ENCODE assay signal across 8 cellular contexts in the genomic region with DNA sequence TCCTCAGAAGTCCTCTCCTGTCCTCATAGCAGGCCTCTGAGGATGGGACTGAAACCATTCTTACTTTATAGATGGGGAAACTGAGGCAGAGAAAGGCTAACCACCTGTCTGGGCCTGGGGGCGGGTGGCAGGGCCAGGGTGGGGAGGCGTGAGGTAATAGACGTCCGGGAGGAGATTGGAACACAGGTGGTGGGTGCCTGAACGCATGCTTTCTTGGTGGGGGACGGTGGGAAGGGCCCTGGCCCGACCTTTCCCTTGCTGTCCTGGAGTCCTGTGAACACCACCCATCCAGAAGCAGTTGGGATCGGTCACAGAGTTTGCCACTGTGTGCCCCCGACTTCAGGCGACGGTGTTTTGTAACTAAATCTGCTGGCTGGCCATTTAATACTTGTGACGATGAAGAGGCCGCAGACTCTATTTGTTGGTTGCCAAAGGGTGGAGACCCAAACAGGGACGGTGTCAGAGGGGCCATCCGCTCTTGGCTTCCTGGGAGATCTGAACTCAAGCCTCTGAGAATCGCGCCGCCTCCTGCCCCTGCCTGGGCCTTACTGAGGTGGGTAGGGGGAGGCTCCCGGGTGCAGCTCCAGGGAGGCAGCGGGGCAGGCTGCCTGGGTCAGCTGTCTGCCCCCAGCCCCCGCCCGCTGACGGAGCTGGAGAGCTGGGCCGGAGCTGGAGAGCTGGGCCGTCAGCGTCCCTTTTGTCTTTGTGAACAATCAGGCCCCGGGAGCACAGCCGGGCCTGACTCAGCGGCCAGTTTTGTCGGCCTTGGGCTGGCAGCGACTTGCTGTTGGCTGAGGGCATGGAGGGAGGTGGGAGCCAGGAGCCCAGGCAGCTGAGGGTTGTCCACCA. TPM values are rescaled to one million over a fixed set of nuclear protein-coding genes. Genes with fewer than 3 reads are reported as not detected.
DNase-seq lines count a peak whose midpoint lies in the region; ATAC-seq and TF ChIP-seq lines count a peak whose summit lies in the region.

No MANE protein-coding gene starts in this region.

- H3K9me3 ChIP-seq in right lobe of liver (no peaks in the 10 kb centered on the region), thymus (ENCODE audit: control insufficient read depth) (no peaks in the 10 kb centered on the region)

- TF ChIP-seq CTCF in right lobe of liver (IDR thresholded peaks at IDR 0.05), result no peak

- TF ChIP-seq POLR2A in right lobe of liver (IDR thresholded peaks at IDR 0.05), result no peak

- peak overlapping the region; percentile 95 for H3K27ac Mint-ChIP-seq in activated CD4-positive, alpha-beta T cell treated with anti-CD3 and anti-CD28 coated beads for 36 hours
- peak overlapping the region; percentile 49 for H3K27ac Mint-ChIP-seq in dendritic cell treated with granulocyte-macrophage colony-stimulating factor and Interleukin-4, amounts not matched to agents 40 ng/mL and 50 ng/mL, for 4 days

- no peak overlapping the region for H3K27ac ChIP-seq in right lobe of liver
- H3K27ac ChIP-seq in thymus (ENCODE audit: low read depth), result peak overlapping the region; percentile 19

- H3K27me3 Mint-ChIP-seq in activated CD4-positive, alpha-beta T cell treated with anti-CD3 and anti-CD28 coated beads for 36 hours, result no peaks in the 10 kb centered on the region
- peaks cover 2% of the 10 kb centered on the region for H3K27me3 Mint-ChIP-seq in dendritic cell treated with granulocyte-macrophage colony-stimulating factor and Interleukin-4, amounts not matched to agents 40 ng/mL and 50 ng/mL, for 4 days

- intact Hi-C loops in activated CD4-positive, alpha-beta T cell treated with anti-CD3 and anti-CD28 coated beads for 36 hours (cut with DNase I, micrococcal nuclease), result loop anchor here (5.0 to 10.0 kb wide), 4 partner anchors 102 to 1499 kb away; partner anchors contain the start of genes CASS4 (in 1 of the 2) and PMEPA1 (in 1 of the 2)
- intact Hi-C loops in dendritic cell treated with granulocyte-macrophage colony-stimulating factor and Interleukin-4, amounts not matched to agents 40 ng/mL and 50 ng/mL, for 4 days (cut with micrococcal nuclease), result no loop called here
- intact Hi-C loops in right lobe of liver (cut with DNase I), result no loop called here

- H3K4me3 Mint-ChIP-seq in activated CD4-positive, alpha-beta T cell treated with anti-CD3 and anti-CD28 coated beads for 36 hours, result no peak overlapping the region
- no peak overlapping the region for H3K4me3 Mint-ChIP-seq in dendritic cell treated with granulocyte-macrophage colony-stimulating factor and Interleukin-4, amounts not matched to agents 40 ng/mL and 50 ng/mL, for 4 days

- H3K36me3 Mint-ChIP-seq in activated CD4-positive, alpha-beta T cell treated with anti-CD3 and anti-CD28 coated beads for 36 hours (ENCODE audit: low read depth), result peaks cover 75% of the 10 kb centered on the region
- H3K36me3 Mint-ChIP-seq in dendritic cell treated with granulocyte-macrophage colony-stimulating factor and Interleukin-4, amounts not matched to agents 40 ng/mL and 50 ng/mL, for 4 days (ENCODE audit: low read depth), result peaks cover 73% of the 10 kb centered on the region

- H3K36me3 ChIP-seq in right lobe of liver, result no peaks in the 10 kb centered on the region
- H3K36me3 ChIP-seq in thymus (ENCODE audit: control insufficient read depth, insufficient read depth), result peaks cover 59% of the 10 kb centered on the region

- POLR2A ChIA-PET in activated CD4-positive, alpha-beta T cell treated with anti-CD3 and anti-CD28 coated beads for 36 hours (lab: Charles Lee), result no interaction called here

- no peak for DNase-seq in activated CD4-positive, alpha-beta T cell treated with anti-CD3 and anti-CD28 coated beads for 36 hours
- no peak for DNase-seq in activated CD4-positive, alpha-beta T cell treated with anti-CD3 and anti-CD28 coated beads for 48 hours
- DNase-seq in right lobe of liver (peak in 2 of 3 donors; percentile 43 to 56), NCI-H2081 (lab: John Stamatoyannopoulos, UW) (no peak), NCI-H526 treated with DMSO at 0.1 percent for 48 hours (lab: John Stamatoyannopoulos, UW) (no peak)

- H3K4me1 Mint-ChIP-seq in activated CD4-positive, alpha-beta T cell treated with anti-CD3 and anti-CD28 coated beads for 36 hours, result peaks cover 72% of the 10 kb centered on the region
- H3K4me1 Mint-ChIP-seq in dendritic cell treated with granulocyte-macrophage colony-stimulating factor and Interleukin-4, amounts not matched to agents 40 ng/mL and 50 ng/mL, for 4 days (ENCODE audit: low read depth), result peaks cover 91% of the 10 kb centered on the region

- H3K27me3 ChIP-seq in right lobe of liver (no peaks in the 10 kb centered on the region), thymus (ENCODE audit: control insufficient read depth, insufficient read depth) (no peaks in the 10 kb centered on the region)

- H3K9me3 Mint-ChIP-seq in activated CD4-positive, alpha-beta T cell treated with anti-CD3 and anti-CD28 coated beads for 36 hours (ENCODE audit: low read depth), result no peaks in the 10 kb centered on the region
- H3K9me3 Mint-ChIP-seq in dendritic cell treated with granulocyte-macrophage colony-stimulating factor and Interleukin-4, amounts not matched to agents 40 ng/mL and 50 ng/mL, for 4 days, result no peaks in the 10 kb centered on the region

- WGBS in right lobe of liver (ENCODE audit: insufficient coverage, low coverage, low lambda C conversion rate, missing lambda C conversion rate), result 76% methylated on average over 7 of the region's 31 CpGs
- WGBS in thymus, result 92% methylated on average over 31 of the region's 31 CpGs

- CTCF ChIA-PET in activated CD4-positive, alpha-beta T cell treated with anti-CD3 and anti-CD28 coated beads for 36 hours (lab: Charles Lee), result interaction anchor here (0.6 kb wide), 2 partner anchors 94 to 103 kb away, joined by 3 read pairs; no protein-coding TSS in a partner anchor

- H3K4me3 ChIP-seq in right lobe of liver (no peak overlapping the region), thymus (ENCODE audit: low read length) (no peak overlapping the region)

- no peak for ATAC-seq in activated CD4-positive, alpha-beta T cell treated with anti-CD3 and anti-CD28 coated beads for 36 hours
- ATAC-seq in right lobe of liver (no peak), GM21619 (IDR thresholded peaks at IDR 0.05; ENCODE audit: unreplicated experiment) (no peak)

- H3K4me1 ChIP-seq in right lobe of liver (peaks cover 0 to 9% (median 0%) of the 10 kb centered on the region in 4 donors), thymus (ENCODE audit: control insufficient read depth, insufficient read depth, low read length) (peaks cover 64% of the 10 kb centered on the region)

RNA-seq across cellular contexts. Expression of gene RBM38, which starts 4.1 kb away (rescaled TPM):
- 100 to 1,000 TPM in 1 of 2 experiments, 10 to 100 TPM in 1; 96.5 to 101 TPM for total RNA-seq in activated CD4-positive, alpha-beta T cell treated with anti-CD3 and anti-CD28 coated beads for 36 hours
- total RNA-seq in right lobe of liver, result 10 to 100 TPM in 3 of 6 experiments, 1 to 10 TPM in 3; 3.9 to 16.9 (median 9.6) TPM
- polyA plus RNA-seq in thymus, result 84.6 TPM

RNA-seq across cellular contexts. Expression of gene RAE1, which starts 44.3 kb away (rescaled TPM):
- 10 to 100 TPM; 42.7 to 48.9 TPM for total RNA-seq in activated CD4-positive, alpha-beta T cell treated with anti-CD3 and anti-CD28 coated beads for 36 hours
- total RNA-seq in right lobe of liver, result 10 to 100 TPM in 4 of 6 experiments, 1 to 10 TPM in 2; 8.6 to 22.1 (median 11.1) TPM
- polyA plus RNA-seq in thymus, result 22.3 TPM

Comparison
In these comparisons a context has a peak if more than half of its experiments do, and no peak if none do; other contexts are left out.
1. DNase-seq: peak in right lobe of liver (2 of 3); none in activated CD4-positive, alpha-beta T cell treated with anti-CD3 and anti-CD28 coated beads for 36 hours (single experiment), activated CD4-positive, alpha-beta T cell treated with anti-CD3 and anti-CD28 coated beads for 48 hours (single experiment), NCI-H2081 (0 of 2) and NCI-H526 treated with DMSO at 0.1 percent for 48 hours (single experiment).
2. RNA of gene RBM38, which starts 4.1 kb away (total RNA-seq): 96.5 to 101 TPM in activated CD4-positive, alpha-beta T cell treated with anti-CD3 and anti-CD28 coated beads for 36 hours; 3.9 to 16.9 TPM in right lobe of liver; every median in the first group is over 4 times any median in the second.
3. intact Hi-C loops: an anchor here in activated CD4-positive, alpha-beta T cell treated with anti-CD3 and anti-CD28 coated beads for 36 hours (5.0 to 10.0 kb wide); none called in dendritic cell treated with granulocyte-macrophage colony-stimulating factor and Interleukin-4, amounts not matched to agents 40 ng/mL and 50 ng/mL, for 4 days and right lobe of liver.